ENCODE assay signal across 1 cellular context in genomic region chr22:24271406-24271760, GRCh38.
A peak's percentile ranks its signal among the peaks of the same experiment; 100 is the strongest.
TF ChIP-seq lines count a peak whose summit lies in the region.

No MANE protein-coding gene starts in this region.

TF ChIP-seq in HepG2, 621 proteins besides CTCF, POLR2A, EP300 and RAD21 (continued from another document and continues in another):
- no peak for TF ChIP-seq TIGD3 (CRISPR knock-in tag; IDR thresholded peaks at IDR 0.05; ENCODE audit: borderline replicate concordance)
- peak; percentile 6; the same call in 1 of the 2 replicates for TF ChIP-seq CBX5 (CRISPR knock-in tag; IDR thresholded peaks at IDR 0.05; ENCODE audit: borderline replicate concordance)
- TF ChIP-seq MXI1 (IDR thresholded peaks at IDR 0.05; ENCODE audit: borderline replicate concordance, low read depth, low read length): no peak
- no peak; the same call in 1 of the 2 replicates for TF ChIP-seq TAF1 (CRISPR knock-in tag; IDR thresholded peaks at IDR 0.05)
- TF ChIP-seq ZSCAN29 (CRISPR knock-in tag; conservative IDR thresholded peaks at IDR 0.05): no peak
- 0 out of 2 replicates have a peak, but pooled peaks have one; percentile 3 for TF ChIP-seq ZNF484 (CRISPR knock-in tag; IDR thresholded peaks at IDR 0.05; ENCODE audit: borderline replicate concordance, low read depth)
- no peak for TF ChIP-seq ZBTB14 (CRISPR knock-in tag; IDR thresholded peaks at IDR 0.05)
- no peak for TF ChIP-seq ZNF784 (CRISPR knock-in tag; IDR thresholded peaks at IDR 0.05; ENCODE audit: borderline replicate concordance)
- no peak for TF ChIP-seq ZNF773 (CRISPR knock-in tag; IDR thresholded peaks at IDR 0.05; ENCODE audit: borderline replicate concordance)
- TF ChIP-seq KAT8 (CRISPR knock-in tag; IDR thresholded peaks at IDR 0.05): no peak
- TF ChIP-seq CSRNP1 (CRISPR knock-in tag; IDR thresholded peaks at IDR 0.05): no peak
- TF ChIP-seq MZF1 (CRISPR knock-in tag; IDR thresholded peaks at IDR 0.05; ENCODE audit: borderline replicate concordance): no peak
- no peak for TF ChIP-seq MTF1 (CRISPR knock-in tag; IDR thresholded peaks at IDR 0.05)
- TF ChIP-seq REL (CRISPR knock-in tag; conservative IDR thresholded peaks at IDR 0.05): no peak
- TF ChIP-seq RBM22 (optimal IDR thresholded peaks at IDR 0.05; ENCODE audit: low read length): no peak
- no peak for TF ChIP-seq THAP8 (CRISPR knock-in tag; IDR thresholded peaks at IDR 0.05; ENCODE audit: borderline replicate concordance)
- TF ChIP-seq MAFK (conservative IDR thresholded peaks at IDR 0.05 in 1 of 2, IDR thresholded peaks at IDR 0.05 in 1 of 2; ENCODE audit: low read length in 2 of 2): no peak
- no peak for TF ChIP-seq ZNF687 (CRISPR knock-in tag; IDR thresholded peaks at IDR 0.05)
- no peak for TF ChIP-seq RCOR2 (CRISPR knock-in tag; IDR thresholded peaks at IDR 0.05)
- TF ChIP-seq PREB (CRISPR knock-in tag; IDR thresholded peaks at IDR 0.05): no peak
- no peak for TF ChIP-seq KAT7 (CRISPR knock-in tag; IDR thresholded peaks at IDR 0.05; ENCODE audit: borderline replicate concordance)
- no peak for TF ChIP-seq ZSCAN5A (CRISPR knock-in tag; IDR thresholded peaks at IDR 0.05; ENCODE audit: borderline replicate concordance)
- TF ChIP-seq AGO1 (IDR thresholded peaks at IDR 0.05; ENCODE audit: low read depth, low read length, poor library complexity, severe bottlenecking): no peak
- TF ChIP-seq HNF1B (CRISPR knock-in tag; IDR thresholded peaks at IDR 0.05): no peak
- no peak for TF ChIP-seq DRAP1 (CRISPR knock-in tag; IDR thresholded peaks at IDR 0.05)
- TF ChIP-seq NR2C2 (CRISPR knock-in tag; IDR thresholded peaks at IDR 0.05; ENCODE audit: borderline replicate concordance): 0 out of 2 replicates have a peak, but pooled peaks have one; percentile 14
- no peak for TF ChIP-seq MTERF4 (CRISPR knock-in tag; IDR thresholded peaks at IDR 0.05)
- TF ChIP-seq ZNF678 (CRISPR knock-in tag; IDR thresholded peaks at IDR 0.05): no peak
- TF ChIP-seq SOX13 (IDR thresholded peaks at IDR 0.05): no peak; the same call in 1 of the 2 replicates
- no peak for TF ChIP-seq SOX13 (CRISPR knock-in tag; conservative IDR thresholded peaks at IDR 0.05 in 1 of 2, IDR thresholded peaks at IDR 0.05 in 1 of 2)
- TF ChIP-seq RNF219 (CRISPR knock-in tag; IDR thresholded peaks at IDR 0.05): no peak
- no peak for TF ChIP-seq NFIC (IDR thresholded peaks at IDR 0.05; ENCODE audit: low read length)
- no peak for TF ChIP-seq ZNF710 (CRISPR knock-in tag; IDR thresholded peaks at IDR 0.05; ENCODE audit: borderline replicate concordance)
- no peak for TF ChIP-seq HOXA5 (CRISPR knock-in tag; IDR thresholded peaks at IDR 0.05)
